Comparison of ENCODE assay signal across 28 cellular contexts in the genomic region with DNA sequence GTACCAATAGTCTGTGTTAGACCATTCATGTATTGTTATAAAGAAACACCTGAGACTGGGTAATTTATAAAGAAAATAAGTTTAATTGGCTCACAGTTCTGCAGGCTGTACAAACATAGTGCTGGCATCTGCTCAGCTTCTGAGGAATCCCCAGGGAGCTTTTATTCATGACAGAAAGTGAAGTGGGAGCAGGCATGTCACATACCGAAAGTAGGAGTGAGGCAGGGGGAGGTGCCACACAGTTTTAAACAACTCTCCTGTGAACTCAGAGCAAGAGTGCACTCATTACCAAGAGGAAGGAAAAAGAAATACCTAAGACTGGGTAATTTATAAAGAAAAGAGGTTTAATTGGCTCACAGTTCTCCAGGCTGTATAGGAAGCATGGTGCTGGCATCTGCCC.
"Had no signal": no experiment of that assay in that cellular context is flagged by ENCODE, and none has a peak within 500 bp of the region (broad histone marks: within the 10 kb centered on the region; RNA-seq: fewer than 3 reads in every experiment).

No MANE protein-coding gene starts in this region.

- H3K9ac ChIP-seq: neural progenitor cell had no signal

- FAIRE-seq: islet of Langerhans, kidney, small intestine had no signal

- H3K27ac ChIP-seq: left lung, neural progenitor cell, neutrophil, ovary, sigmoid colon, spleen, suprapubic skin, thoracic aorta, tibial artery, upper lobe of right lung, uterus had no signal

- ATAC-seq: left colon; left lung; natural killer cell; right cardiac atrium; stimulated activated effector memory CD8-positive, alpha-beta T cell treated with anti-CD3 and anti-CD28 coated beads, Interleukin-12 subunit alpha, Interleukin-12 subunit beta, amount 100 ng/mL, for 72 hours; upper lobe of right lung had no signal

- H3K9me3 ChIP-seq: left lung, neutrophil, ovary, sigmoid colon, suprapubic skin, thoracic aorta, tibial artery, upper lobe of right lung, uterus had no signal

- H3K4me2 ChIP-seq: neural progenitor cell had no signal

- H3K4me1 ChIP-seq: left lung, neural progenitor cell, sigmoid colon, spleen, suprapubic skin, tibial artery, upper lobe of right lung, uterus had no signal

- H3K4me3 ChIP-seq: left lung, lung, neural progenitor cell, ovary, sigmoid colon, spleen, suprapubic skin, thoracic aorta, tibial artery, upper lobe of right lung, uterus had no signal

- DNase-seq: hypothalamus; immature natural killer cell; kidney; left colon; left lung; mesendoderm; naive B cell; natural killer cell; nephron progenitor cell; ovary; retina; right cardiac atrium; sigmoid colon; small intestine; spleen; stimulated activated CD4-positive, alpha-beta T cell treated with anti-CD3 and anti-CD28 coated beads, Interleukin-4, amount 100 ng/mL, for 24 hours; stimulated activated naive CD4-positive, alpha-beta T cell; tibial artery; trophoblast cell; upper lobe of right lung; uterus had no signal

- H3K27me3 ChIP-seq: left lung, neural progenitor cell, neutrophil, ovary, sigmoid colon, spleen, suprapubic skin, tibial artery, upper lobe of right lung, uterus had no signal

- H2AFZ ChIP-seq: neural progenitor cell had no signal

- H3K36me3 ChIP-seq: left lung, neural progenitor cell, neutrophil, ovary, sigmoid colon, spleen, suprapubic skin, thoracic aorta, tibial artery, upper lobe of right lung, uterus had no signal
